ENCODE assay signal across 26 cellular contexts in genomic region chr1:240980342-240980741, GRCh38.
"Had no signal": no experiment of that assay in that cellular context is flagged by ENCODE, and none has a peak within 500 bp of the region (broad histone marks: within the 10 kb centered on the region; RNA-seq: fewer than 3 reads in every experiment).

No MANE protein-coding gene starts in this region.

- H3K79me2 ChIP-seq: hepatocyte had no signal

- H3K36me3 ChIP-seq: gastrocnemius medialis, heart left ventricle, ovary, sigmoid colon, suprapubic skin, transverse colon, upper lobe of right lung, uterus had no signal

- H2AFZ ChIP-seq: hepatocyte had no signal

- H3K9me3 ChIP-seq: gastrocnemius medialis, ovary, psoas muscle, sigmoid colon, transverse colon, upper lobe of right lung, uterus had no signal

- H3K4me2 ChIP-seq: hepatocyte had no signal

- H3K4me1 ChIP-seq: gastrocnemius medialis, heart left ventricle, psoas muscle, sigmoid colon, suprapubic skin, transverse colon, upper lobe of right lung, uterus had no signal

- H3K4me3 ChIP-seq: gastrocnemius medialis, heart left ventricle, hepatocyte, lung, ovary, psoas muscle, sigmoid colon, suprapubic skin, transverse colon, upper lobe of right lung, uterus had no signal

- H3K27me3 ChIP-seq: gastrocnemius medialis, heart left ventricle, hepatocyte, ovary, sigmoid colon, suprapubic skin, transverse colon, upper lobe of right lung, uterus had no signal

- H3K27ac ChIP-seq: epithelial cell of prostate, gastrocnemius medialis, heart left ventricle, hepatocyte, ovary, psoas muscle, sigmoid colon, suprapubic skin, transverse colon, upper lobe of right lung, uterus had no signal

- ATAC-seq: esophagus mucosa; gastrocnemius medialis; heart left ventricle; left lobe of liver; natural killer cell; psoas muscle; right cardiac atrium; stimulated activated effector memory CD8-positive, alpha-beta T cell treated with anti-CD3 and anti-CD28 coated beads, Interleukin-12 subunit alpha, Interleukin-12 subunit beta, amount 100 ng/mL, for 72 hours; stimulated activated naive CD8-positive, alpha-beta T cell treated with anti-CD3 and anti-CD28 coated beads, Interleukin-15, amount 100 ng/mL, for 72 hours; upper lobe of right lung had no signal

- DNase-seq: effector CD8-positive, alpha-beta T cell; endodermal cell; foreskin fibroblast; gastrocnemius medialis; heart left ventricle; kidney; natural killer cell; occipital lobe; ovary; posterior cingulate gyrus; psoas muscle; right cardiac atrium; sigmoid colon; stimulated activated CD4-positive, alpha-beta T cell treated with anti-CD3 and anti-CD28 coated beads, Interleukin-2, amount 100 ng/mL, for 24 hours; stimulated activated CD4-positive, alpha-beta T cell treated with anti-CD3 and anti-CD28 coated beads, Interleukin-4, amount 100 ng/mL, for 24 hours; stimulated activated naive CD8-positive, alpha-beta T cell treated with anti-CD3 and anti-CD28 coated beads, Interleukin-15, amount 100 ng/mL, for 72 hours; transverse colon; upper lobe of right lung; uterus had no signal
